ENCODE assay signal across 8 cellular contexts in the genomic region with DNA sequence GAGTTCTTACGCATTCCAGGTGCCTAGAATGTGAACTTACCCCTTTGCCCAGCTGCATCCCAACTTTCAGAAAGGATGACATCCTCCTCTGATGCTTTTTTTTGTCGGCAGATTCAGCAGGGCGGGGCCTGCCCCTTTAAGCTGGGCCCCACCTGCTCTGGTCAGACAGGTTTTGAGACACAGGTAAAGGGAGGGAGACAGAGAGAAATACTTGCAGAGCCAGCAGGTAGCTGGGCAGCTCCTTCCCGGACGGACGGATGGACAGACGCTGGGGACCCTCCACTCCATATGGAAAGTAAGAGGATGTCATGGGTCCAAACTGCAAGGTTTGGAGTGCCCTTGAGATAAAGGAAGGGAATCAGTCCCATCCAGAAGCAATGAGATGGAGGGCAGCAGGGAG. TPM values are rescaled to one million over a fixed set of nuclear protein-coding genes. Genes with fewer than 3 reads are reported as not detected.
DNase-seq lines count a peak whose midpoint lies in the region; ATAC-seq and TF ChIP-seq lines count a peak whose summit lies in the region.

A gene with protein sequence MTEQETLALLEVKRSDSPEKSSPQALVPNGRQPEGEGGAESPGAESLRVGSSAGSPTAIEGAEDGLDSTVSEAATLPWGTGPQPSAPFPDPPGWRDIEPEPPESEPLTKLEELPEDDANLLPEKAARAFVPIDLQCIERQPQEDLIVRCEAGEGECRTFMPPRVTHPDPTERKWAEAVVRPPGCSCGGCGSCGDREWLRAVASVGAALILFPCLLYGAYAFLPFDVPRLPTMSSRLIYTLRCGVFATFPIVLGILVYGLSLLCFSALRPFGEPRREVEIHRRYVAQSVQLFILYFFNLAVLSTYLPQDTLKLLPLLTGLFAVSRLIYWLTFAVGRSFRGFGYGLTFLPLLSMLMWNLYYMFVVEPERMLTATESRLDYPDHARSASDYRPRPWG (plus strand): TSS at position 214 of the 400 bp plus-strand sequence. CDS start 902 bp downstream, outside the sequence.

- H3K27me3 Mint-ChIP-seq in CD14-positive monocyte (ENCODE audit: low read depth in 3 of 3) (no peaks in the 10 kb centered on the region), nephron progenitor cell (ENCODE audit: low read depth, poor library complexity) (no peaks in the 10 kb centered on the region)

- H3K4me3 Mint-ChIP-seq in CD14-positive monocyte = peak within 1 kb of the TSS; percentile 90 to 94
- H3K4me3 Mint-ChIP-seq in nephron progenitor cell = peak within 1 kb of the TSS; percentile 95

- H3K27me3 ChIP-seq in MG63 = no peaks in the 10 kb centered on the region
- H3K27me3 ChIP-seq in duodenal mucosa (ENCODE audit: control insufficient read depth in 1 of 2, insufficient read depth in 2 of 2, low read length in 2 of 2) = no peaks in the 10 kb centered on the region

- no peak for ATAC-seq in GM19035 (IDR thresholded peaks at IDR 0.05; ENCODE audit: unreplicated experiment)

- no peaks in the 10 kb centered on the region for H3K9me3 ChIP-seq in MG63
- H3K9me3 ChIP-seq in duodenal mucosa (ENCODE audit: control insufficient read depth in 1 of 2, low read length in 2 of 2) = no peaks in the 10 kb centered on the region

- peak within 1 kb of the TSS; percentile 26 for H3K27ac ChIP-seq in duodenal mucosa (ENCODE audit: low read depth, low read length)

- H3K36me3 ChIP-seq in MG63 (peaks cover 38% of the 10 kb centered on the region), duodenal mucosa (ENCODE audit: control insufficient read depth in 1 of 2, insufficient read depth in 2 of 2, low read length in 2 of 2) (peaks cover under 1 to 9% of the 10 kb centered on the region in 2 donors)

- H3K9ac ChIP-seq in duodenal mucosa (ENCODE audit: low read depth in 1 of 2, low read length in 2 of 2) = peak within 1 kb of the TSS; percentile 81 to 88

- no peak for DNase-seq in CD14-positive monocyte (ENCODE audit: low spot score)
- no peak for DNase-seq in MG63
- DNase-seq in nephron progenitor cell = no peak
- DNase-seq in cerebellar cortex (ENCODE audit: low spot score) = no peak
- no peak for DNase-seq in T-helper 9 cell
- no peak for DNase-seq in OCI-M2 (lab: John Stamatoyannopoulos, UW; ENCODE audit: unreplicated experiment)

- peaks cover 48% of the 10 kb centered on the region for H3K4me1 Mint-ChIP-seq in CD14-positive monocyte
- H3K4me1 Mint-ChIP-seq in nephron progenitor cell = peaks cover 39% of the 10 kb centered on the region

- H3K4me3 ChIP-seq in MG63 (peak within 1 kb of the TSS; percentile 92), duodenal mucosa (ENCODE audit: low read depth in 1 of 2, low read length in 2 of 2) (peak within 1 kb of the TSS; percentile 94)

- H3K9me3 Mint-ChIP-seq in CD14-positive monocyte (no peaks in the 10 kb centered on the region), nephron progenitor cell (no peaks in the 10 kb centered on the region)

- TF ChIP-seq CTCF in CD14-positive monocyte (IDR thresholded peaks at IDR 0.05) = no peak
- no peak for TF ChIP-seq CTCF in nephron progenitor cell (IDR thresholded peaks at IDR 0.05)

- H3K4me1 ChIP-seq in duodenal mucosa (ENCODE audit: control insufficient read depth in 1 of 2, insufficient read depth in 2 of 2, low read length in 2 of 2) = peaks cover 22 to 32% of the 10 kb centered on the region in 2 donors

- intact Hi-C loops in CD14-positive monocyte (cut with micrococcal nuclease) = no loop called here

- H3K27ac Mint-ChIP-seq in CD14-positive monocyte (peak within 1 kb of the TSS; percentile 87 to 95 (median 90)), nephron progenitor cell (peak within 1 kb of the TSS; percentile 46)

- H3K36me3 Mint-ChIP-seq in CD14-positive monocyte (peaks cover 13 to 40% of the 10 kb centered on the region in 2 donors), nephron progenitor cell (ENCODE audit: low read depth) (peaks cover 7% of the 10 kb centered on the region)

RNA-seq across cellular contexts. Expression of the gene that starts here (rescaled TPM):
- polyA plus RNA-seq in CD14-positive monocyte = 1 to 10 TPM; 1.2 to 1.4 TPM
- total RNA-seq in MG63 (2014; rRNA removed; shearing (Covaris generic); ENCODE audit: low replicate concordance) = 2.4 and 5.8 TPM in 2 replicates
